ENCODE assay signal across 8 cellular contexts in genomic region chr16:588639-588888, GRCh38. TPM values are rescaled to one million over a fixed set of nuclear protein-coding genes. Genes with fewer than 3 reads are reported as not detected.
DNase-seq lines count a peak whose midpoint lies in the region; ATAC-seq and TF ChIP-seq lines count a peak whose summit lies in the region.

No MANE protein-coding gene starts in this region.

- no peaks in the 10 kb centered on the region for H3K27me3 ChIP-seq in psoas muscle (ENCODE audit: insufficient read depth in 3 of 3, low read length in 2 of 3)

- peak overlapping the region; percentile 97 for H3K27ac ChIP-seq in psoas muscle

- 0 to 1% (median 1%) methylated on average over 20 to 21 of the region's 21 CpGs for WGBS in psoas muscle, 3 donors

- peak; percentile 50 for DNase-seq in Daoy (ENCODE audit: low read depth)
- peak; percentile 19 for DNase-seq in NCI-H146 treated with DMSO at 0.1 percent for 48 hours (lab: John Stamatoyannopoulos, UW; ENCODE audit: unreplicated experiment)
- DNase-seq in activated T-helper 1 cell treated with Interleukin-2 at 50 U/mL for 16 hours (ENCODE audit: low read depth): peak; percentile 39
- peak; percentile 79 for DNase-seq in fibroblast of villous mesenchyme (ENCODE audit: low read depth)
- peak in 1 of 2 donors; percentile 75 for DNase-seq in psoas muscle
- DNase-seq in NCI-H1048 (lab: John Stamatoyannopoulos, UW): no peak

- H3K4me3 ChIP-seq in fibroblast of villous mesenchyme (ENCODE audit: low read depth, low read length) (peak overlapping the region; percentile 88), psoas muscle (peak overlapping the region; percentile 86)

- no peaks in the 10 kb centered on the region for H3K36me3 ChIP-seq in psoas muscle (ENCODE audit: insufficient read depth in 1 of 2, low read depth in 1 of 2)

- H3K9me3 ChIP-seq in psoas muscle: no peaks in the 10 kb centered on the region

- peaks cover 53% of the 10 kb centered on the region for H3K4me1 ChIP-seq in psoas muscle

- TF ChIP-seq CTCF in fibroblast of villous mesenchyme (IDR thresholded peaks at IDR 0.05; ENCODE audit: insufficient read depth, low read depth, low read length): no peak
- TF ChIP-seq CTCF in psoas muscle (IDR thresholded peaks at IDR 0.05): no peak

- intact Hi-C loops in psoas muscle (cut with DNase I): no loop called here

- ATAC-seq in GM21619 (IDR thresholded peaks at IDR 0.05; ENCODE audit: unreplicated experiment) (peak; percentile 15), psoas muscle (no peak), HG03432 (IDR thresholded peaks at IDR 0.05; ENCODE audit: unreplicated experiment) (no peak)

RNA-seq across cellular contexts. Expression of gene RAB40C, which starts 1.3 kb away (rescaled TPM):
- total RNA-seq in Daoy (2014; rRNA removed; shearing (Covaris generic)): 7.6 and 20.6 TPM in 2 replicates
- total RNA-seq in fibroblast of villous mesenchyme (9.9 and 10.6 TPM in 2 replicates), psoas muscle (10 to 100 TPM; 12.3 to 20.2 (median 14.4) TPM)
- 10 to 100 TPM; 14.7 to 16.3 (median 15.7) TPM for polyA plus RNA-seq in psoas muscle

RNA-seq across cellular contexts. Expression of gene PIGQ, which starts 18.8 kb away (rescaled TPM):
- total RNA-seq in Daoy (2014; rRNA removed; shearing (Covaris generic)): 15.9 and 16.3 TPM in 2 replicates
- total RNA-seq in fibroblast of villous mesenchyme (22.0 and 33.8 TPM in 2 replicates), psoas muscle (10 to 100 TPM; 18.3 to 26.3 (median 22.0) TPM)
- 10 to 100 TPM; 26.5 to 39.9 (median 27.2) TPM for polyA plus RNA-seq in psoas muscle

RNA-seq across cellular contexts. Expression of gene NHLRC4, which starts 21.8 kb away (rescaled TPM):
- total RNA-seq in Daoy (2014; rRNA removed; shearing (Covaris generic)): 0.17 TPM in 1 of 2 replicates, not detected in the other
- total RNA-seq in fibroblast of villous mesenchyme: 1.7 and 3.2 TPM in 2 replicates
- total RNA-seq in psoas muscle: under 1 TPM in 3 of 4 donors, not detected in 1; 0.19 to 0.39 (median 0.27) TPM
- polyA plus RNA-seq in psoas muscle: under 1 TPM; 0.06 to 0.38 (median 0.27) TPM

RNA-seq across cellular contexts. Expression of gene PRR35, which starts 28.4 kb away (rescaled TPM):
- 0.23 TPM in 1 of 2 replicates, not detected in the other for total RNA-seq in Daoy (2014; rRNA removed; shearing (Covaris generic))
- not detected in 2 replicates for total RNA-seq in fibroblast of villous mesenchyme
- not detected for total RNA-seq in psoas muscle
- not detected for polyA plus RNA-seq in psoas muscle

RNA-seq across cellular contexts. Expression of gene WFIKKN1, which starts 42.2 kb away (rescaled TPM):
- total RNA-seq in Daoy (2014; rRNA removed; shearing (Covaris generic)): 0.09 TPM in 1 of 2 replicates, not detected in the other
- total RNA-seq in fibroblast of villous mesenchyme: under 0.01 and 0.43 TPM in 2 replicates
- 1 to 10 TPM in 2 of 4 donors, under 1 TPM in 2; 0.30 to 2.0 (median 0.82) TPM for total RNA-seq in psoas muscle
- under 1 TPM; 0.31 to 0.61 (median 0.36) TPM for polyA plus RNA-seq in psoas muscle
